ENCODE assay signal across 8 cellular contexts in the genomic region with DNA sequence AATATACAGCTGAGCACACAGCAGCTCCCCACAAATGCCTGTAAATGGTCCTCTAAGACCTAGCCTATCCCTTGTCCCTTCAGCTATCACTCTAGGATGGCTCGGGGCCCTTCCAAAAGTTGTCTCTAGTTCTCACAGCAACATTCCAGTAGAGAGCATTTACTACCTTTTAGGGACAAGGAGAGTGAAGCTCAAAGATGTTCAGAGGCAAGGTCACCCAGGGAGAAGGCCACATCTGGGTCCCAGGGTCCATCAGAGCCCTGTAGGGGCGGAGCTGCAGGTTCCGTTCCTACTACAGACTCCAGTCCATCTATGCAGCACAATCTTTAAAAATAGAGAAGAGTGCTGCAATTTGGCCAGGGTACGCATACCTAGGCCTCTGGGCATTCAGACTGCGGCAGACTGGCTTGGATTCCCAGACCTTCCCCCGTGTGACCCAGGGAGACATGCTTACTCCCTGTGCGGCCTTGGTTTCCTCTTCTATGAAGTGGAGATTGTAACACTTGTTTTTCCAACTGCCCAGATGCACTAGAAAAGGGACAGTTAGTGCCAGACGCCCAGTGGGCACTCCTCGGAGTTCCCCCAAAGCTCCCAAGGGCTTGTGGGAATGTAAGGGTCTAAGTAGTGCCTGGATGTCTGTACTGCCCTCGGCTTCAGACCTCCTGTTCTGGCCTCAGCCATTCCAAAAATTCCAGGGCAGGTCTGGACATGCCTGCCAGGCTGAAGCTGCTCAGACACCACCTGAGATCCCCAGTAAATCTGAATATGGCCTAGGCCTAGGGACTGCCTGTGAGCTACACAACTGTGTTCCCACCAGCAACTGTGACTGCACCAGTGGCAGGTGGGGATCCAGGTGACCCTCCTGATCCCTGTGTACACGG. TPM values are rescaled to one million over a fixed set of nuclear protein-coding genes. Genes with fewer than 3 reads are reported as not detected.
A peak's percentile ranks its signal among the peaks of the same experiment; 100 is the strongest.
DNase-seq lines count a peak whose midpoint lies in the region; ATAC-seq and TF ChIP-seq lines count a peak whose summit lies in the region.

No MANE protein-coding gene starts in this region.

- H3K9me3 ChIP-seq in CD4-positive, CD25-positive, alpha-beta regulatory T cell (ENCODE audit: control insufficient read depth in 2 of 2, low read length in 2 of 2) = no peaks in the 10 kb centered on the region
- H3K9me3 ChIP-seq in SJCRH30 (replicated peaks) (no peaks in the 10 kb centered on the region), prostate gland (no peaks in the 10 kb centered on the region)

- no peak for TF ChIP-seq CTCF in fibroblast of pulmonary artery (IDR thresholded peaks at IDR 0.05; ENCODE audit: low read length, missing control alignments)
- no peak for TF ChIP-seq CTCF in prostate gland (IDR thresholded peaks at IDR 0.05)

- H3K4me3 Mint-ChIP-seq in CD4-positive, CD25-positive, alpha-beta regulatory T cell = peak overlapping the region in 1 of 4 donors; percentile 98

- DNase-seq in CD4-positive, CD25-positive, alpha-beta regulatory T cell = no peak
- DNase-seq in SJCRH30 (peak; percentile 64 to 75), fibroblast of pulmonary artery (ENCODE audit: low read depth) (no peak), prostate gland (ENCODE audit: low spot score) (no peak), OCI-M1 (lab: John Stamatoyannopoulos, UW) (no peak), SKM-1 (lab: John Stamatoyannopoulos, UW; ENCODE audit: unreplicated experiment) (no peak), medulla oblongata (ENCODE audit: extremely low spot score) (no peak)
- DNase-seq in stimulated activated CD4-positive, alpha-beta T cell treated with anti-CD3 and anti-CD28 coated beads, Interleukin-2, amount 100 ng/mL, for 48 hours = no peak

- intact Hi-C loops in prostate gland (cut with DNase I) = no loop called here

- H3K36me3 Mint-ChIP-seq in CD4-positive, CD25-positive, alpha-beta regulatory T cell = peaks cover 8% of the 10 kb centered on the region

- no peak for ATAC-seq in CD4-positive, CD25-positive, alpha-beta regulatory T cell (ENCODE audit: low read depth in 2 of 2)

- peak overlapping the region in 2 of 3 donors; percentile 32 to 91 for H3K27ac Mint-ChIP-seq in CD4-positive, CD25-positive, alpha-beta regulatory T cell

- 47% methylated on average over 11 of the region's 11 CpGs for WGBS in prostate gland

- H3K4me3 ChIP-seq in CD4-positive, CD25-positive, alpha-beta regulatory T cell (ENCODE audit: low read depth, low read length) = no peak overlapping the region
- peak overlapping the region; percentile 82 for H3K4me3 ChIP-seq in SJCRH30
- H3K4me3 ChIP-seq in fibroblast of pulmonary artery (replicated peaks; ENCODE audit: low read depth, low read length) = peak overlapping the region; percentile 72
- H3K4me3 ChIP-seq in prostate gland = peak overlapping the region in 1 of 2 donors; percentile 78

- no peak overlapping the region for H3K27ac ChIP-seq in CD4-positive, CD25-positive, alpha-beta regulatory T cell (ENCODE audit: insufficient read depth, low read length, poor library complexity, severe bottlenecking)
- H3K27ac ChIP-seq in SJCRH30 = peak overlapping the region; percentile 78
- H3K27ac ChIP-seq in prostate gland = peak overlapping the region; percentile 50 to 88

- peaks cover 5% of the 10 kb centered on the region for H3K27me3 Mint-ChIP-seq in CD4-positive, CD25-positive, alpha-beta regulatory T cell

- H3K36me3 ChIP-seq in CD4-positive, CD25-positive, alpha-beta regulatory T cell (ENCODE audit: control insufficient read depth, insufficient read depth, low read length) = peaks cover 6% of the 10 kb centered on the region
- H3K36me3 ChIP-seq in SJCRH30 (peaks cover 1% of the 10 kb centered on the region), prostate gland (peaks cover 0 to 10% of the 10 kb centered on the region in 2 donors)

- H3K27me3 ChIP-seq in CD4-positive, CD25-positive, alpha-beta regulatory T cell (ENCODE audit: control insufficient read depth, insufficient read depth, low read length) = no peaks in the 10 kb centered on the region
- H3K27me3 ChIP-seq in SJCRH30 (no peaks in the 10 kb centered on the region), prostate gland (replicated peaks; ENCODE audit: insufficient read depth) (no peaks in the 10 kb centered on the region)

- H3K4me1 Mint-ChIP-seq in CD4-positive, CD25-positive, alpha-beta regulatory T cell = peaks cover 5 to 40% (median 28%) of the 10 kb centered on the region in 4 donors

- no peak for TF ChIP-seq POLR2A in prostate gland (IDR thresholded peaks at IDR 0.05)

- no peaks in the 10 kb centered on the region for H3K9me3 Mint-ChIP-seq in CD4-positive, CD25-positive, alpha-beta regulatory T cell

- peaks cover 24% of the 10 kb centered on the region for H3K4me1 ChIP-seq in CD4-positive, CD25-positive, alpha-beta regulatory T cell (ENCODE audit: control insufficient read depth, insufficient read depth, low read length, poor library complexity, severe bottlenecking)
- peaks cover 17% of the 10 kb centered on the region for H3K4me1 ChIP-seq in SJCRH30
- peaks cover 14% of the 10 kb centered on the region for H3K4me1 ChIP-seq in prostate gland (replicated peaks)

RNA-seq across cellular contexts. Expression of gene SLC12A4, which starts 2.5 kb away (rescaled TPM):
- 30.4 TPM for total RNA-seq in CD4-positive, CD25-positive, alpha-beta regulatory T cell
- polyA plus RNA-seq in CD4-positive, CD25-positive, alpha-beta regulatory T cell = 1 to 10 TPM; 5.0 to 6.4 (median 5.8) TPM
- total RNA-seq in SJCRH30 (2014; rRNA removed; shearing (Covaris generic)) = 12.6 and 15.1 TPM in 2 replicates
- total RNA-seq in prostate gland = 10 to 100 TPM; 32.6 to 89.1 TPM

RNA-seq across cellular contexts. Expression of gene DPEP3, which starts 14.4 kb away (rescaled TPM):
- 0.44 TPM for total RNA-seq in CD4-positive, CD25-positive, alpha-beta regulatory T cell
- under 1 TPM in 1 of 4 donors, not detected in 3; 0.19 TPM for polyA plus RNA-seq in CD4-positive, CD25-positive, alpha-beta regulatory T cell
- total RNA-seq in SJCRH30 (2014; rRNA removed; shearing (Covaris generic)) = not detected in 2 replicates
- 10 to 100 TPM in 1 of 2 donors, not detected in 1; 49.9 TPM for total RNA-seq in prostate gland

RNA-seq across cellular contexts. Expression of gene LCAT, which starts 22.0 kb away (rescaled TPM):
- total RNA-seq in CD4-positive, CD25-positive, alpha-beta regulatory T cell = 11.0 TPM
- under 1 TPM; 0.25 to 0.77 (median 0.59) TPM for polyA plus RNA-seq in CD4-positive, CD25-positive, alpha-beta regulatory T cell
- 2.3 and 4.5 TPM in 2 replicates for total RNA-seq in SJCRH30 (2014; rRNA removed; shearing (Covaris generic))
- 10 to 100 TPM in 1 of 2 donors, 1 to 10 TPM in 1; 6.9 to 17.4 TPM for total RNA-seq in prostate gland

RNA-seq across cellular contexts. Expression of gene PSMB10, which starts 29.3 kb away (rescaled TPM):
- total RNA-seq in CD4-positive, CD25-positive, alpha-beta regulatory T cell = 136 TPM
- 100 to 1,000 TPM; 478 to 673 (median 596) TPM for polyA plus RNA-seq in CD4-positive, CD25-positive, alpha-beta regulatory T cell
- 7.4 and 7.6 TPM in 2 replicates for total RNA-seq in SJCRH30 (2014; rRNA removed; shearing (Covaris generic))
- total RNA-seq in prostate gland = 10 to 100 TPM; 29.9 to 42.5 TPM

RNA-seq across cellular contexts. Expression of gene DPEP2, which starts 33.4 kb away (rescaled TPM):
- 52.4 TPM for total RNA-seq in CD4-positive, CD25-positive, alpha-beta regulatory T cell
- 10 to 100 TPM; 52.2 to 70.0 (median 63.4) TPM for polyA plus RNA-seq in CD4-positive, CD25-positive, alpha-beta regulatory T cell
- total RNA-seq in SJCRH30 (2014; rRNA removed; shearing (Covaris generic)) = not detected in 2 replicates
- 1 to 10 TPM in 1 of 2 donors, under 1 TPM in 1; 0.41 to 2.4 TPM for total RNA-seq in prostate gland

Comparison
In these comparisons a context has a peak if more than half of its experiments do, and no peak if none do; other contexts are left out.
1. DNase-seq: peak in SJCRH30 (2 of 2); none in CD4-positive, CD25-positive, alpha-beta regulatory T cell (0 of 3), fibroblast of pulmonary artery (single experiment), prostate gland (single experiment), OCI-M1 (single experiment), stimulated activated CD4-positive, alpha-beta T cell treated with anti-CD3 and anti-CD28 coated beads, Interleukin-2, amount 100 ng/mL, for 48 hours (0 of 2), SKM-1 (single experiment) and medulla oblongata (single experiment).